Comparison of ENCODE assay signal across 23 cellular contexts in the genomic region with DNA sequence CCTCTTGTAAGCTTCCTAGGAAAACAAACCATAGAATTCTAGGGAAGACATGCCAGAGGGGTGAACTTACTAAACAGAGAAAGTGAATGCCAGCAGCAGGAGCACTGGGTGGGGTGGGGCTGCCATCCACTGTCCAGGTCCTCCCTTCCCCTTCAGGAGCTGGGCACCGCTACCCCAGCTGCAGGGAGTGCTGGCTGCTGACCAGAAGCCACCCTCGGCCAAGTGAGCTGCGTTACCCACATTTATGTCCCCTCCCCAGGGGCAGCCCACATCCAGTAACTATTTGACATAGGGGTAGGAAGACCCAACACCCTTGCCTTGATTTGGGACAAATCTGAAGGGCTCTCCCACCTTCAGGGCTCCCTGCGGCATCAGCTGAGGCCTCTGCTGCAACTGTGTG. TPM values are rescaled to one million over a fixed set of nuclear protein-coding genes. Genes with fewer than 3 reads are reported as not detected.
"Had no signal": no experiment of that assay in that cellular context is flagged by ENCODE, and none has a peak within 500 bp of the region (broad histone marks: within the 10 kb centered on the region; RNA-seq: fewer than 3 reads in every experiment).

No MANE protein-coding gene starts in this region.

- H3K4me3 ChIP-seq: coronary artery, esophagus squamous epithelium, gastrocnemius medialis, heart right ventricle, left lung, lung had no signal

- H3K36me3 ChIP-seq: esophagus squamous epithelium, gastrocnemius medialis, heart right ventricle, left lung had no signal

- H3K27me3 ChIP-seq: esophagus squamous epithelium, gastrocnemius medialis, left lung had no signal

- ATAC-seq: effector memory CD8-positive, alpha-beta T cell; esophagus mucosa; gastrocnemius medialis; heart right ventricle; left cardiac atrium; left lung; left ventricle myocardium superior had no signal

- DNase-seq: effector CD8-positive, alpha-beta T cell; effector memory CD8-positive, alpha-beta T cell; endodermal cell; erythroblast; esophagus squamous epithelium; foreskin melanocyte; gastrocnemius medialis; glutamatergic neuron; head of caudate nucleus; heart right ventricle; hippocampal formation; left cardiac atrium; left lung; left ventricle myocardium superior; mammary epithelial cell; mesendoderm; midbrain had no signal

- H3K9me3 Mint-ChIP-seq: effector memory CD8-positive, alpha-beta T cell; endodermal cell; memory B cell had no signal

- H3K9me3 ChIP-seq: esophagus squamous epithelium, gastrocnemius medialis, heart right ventricle, left lung had no signal

- H3K27ac Mint-ChIP-seq: effector memory CD8-positive, alpha-beta T cell; endodermal cell; memory B cell had no signal

- H3K27ac ChIP-seq: coronary artery, epithelial cell of prostate, esophagus squamous epithelium, gastrocnemius medialis, heart right ventricle, left lung had no signal

- H3K4me1 Mint-ChIP-seq: endodermal cell, memory B cell had no signal

- H3K36me3 Mint-ChIP-seq: memory B cell had no signal

- H3K4me1 ChIP-seq: esophagus squamous epithelium, gastrocnemius medialis, heart right ventricle, left lung had no signal

- H3K4me3 Mint-ChIP-seq: effector memory CD8-positive, alpha-beta T cell; endodermal cell; memory B cell had no signal

RNA-seq across cellular contexts. Expression of a gene that starts 41.5 kb away (rescaled TPM):
- total RNA-seq: esophagus mucosa, esophagus squamous epithelium, fibroblast of villous mesenchyme, mammary epithelial cell had no signal
- polyA plus RNA-seq: mammary epithelial cell had no signal
